8 cellular contexts compared by ENCODE assay signal in the genomic region with DNA sequence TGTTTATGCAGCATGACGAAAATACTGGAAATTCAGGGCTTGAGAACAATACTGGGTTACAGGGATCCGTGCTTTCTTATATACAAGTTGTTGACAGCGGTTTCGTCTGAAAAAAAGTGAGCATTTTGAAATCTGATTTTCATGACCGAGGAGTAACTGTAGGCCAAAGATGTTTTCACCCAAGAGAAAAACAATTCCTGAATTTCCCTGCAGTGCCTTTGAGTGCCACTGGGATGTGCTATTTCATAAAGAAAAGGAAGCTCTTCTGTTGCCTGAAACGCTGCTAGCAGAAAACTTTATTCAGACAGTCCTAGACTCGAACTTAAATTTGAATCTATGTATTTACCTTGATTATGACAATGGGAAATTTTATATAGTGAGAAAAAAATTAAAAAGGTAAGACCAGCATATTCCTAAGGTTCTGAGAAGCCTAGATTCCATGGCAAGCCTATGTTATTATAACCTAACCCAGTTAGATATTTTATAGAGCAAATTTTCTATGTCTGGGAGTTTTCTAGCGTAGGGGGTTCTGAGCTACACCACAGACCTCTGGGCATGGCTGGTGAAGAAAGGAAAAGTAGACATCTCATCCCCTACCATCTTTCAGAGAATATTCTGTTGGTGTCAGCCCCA. TPM values are rescaled to one million over a fixed set of nuclear protein-coding genes. Genes with fewer than 3 reads are reported as not detected.
DNase-seq lines count a peak whose midpoint lies in the region; ATAC-seq and TF ChIP-seq lines count a peak whose summit lies in the region.

No MANE protein-coding gene starts in this region.

- no peak overlapping the region for H3K4me3 ChIP-seq in A673 (ENCODE audit: low read depth, low read length, poor library complexity, severe bottlenecking)
- H3K4me3 ChIP-seq in osteoblast (ENCODE audit: insufficient read depth, low read length): no peak overlapping the region

- TF ChIP-seq CTCF in A673 (conservative IDR thresholded peaks at IDR 0.05; ENCODE audit: low read depth, low read length): peak; percentile 92
- TF ChIP-seq CTCF in osteoblast (IDR thresholded peaks at IDR 0.05; ENCODE audit: extremely low read depth, low read depth, low read length): peak; percentile 93

- intact Hi-C loops in A673 (cut with micrococcal nuclease; ENCODE audit: unreplicated experiment): loop anchor here (2.0 to 5.0 kb wide), 8 partner anchors 232 to 1052 kb away; no protein-coding TSS in a partner anchor
- intact Hi-C loops in activated T-helper 2 cell treated with anti-CD3 and anti-CD28 coated beads, Interferon-gamma antibody, Interleukin-2, Interleukin-4, amounts not matched to agents 10 μg/mL and 5 μg/mL and 100 μg/mL, durations not matched to agents 14 hours and 24 hours and 36 hours (cut with micrococcal nuclease): loop anchor here (1.0 to 10.0 kb wide), 4 partner anchors 359 to 986 kb away; no protein-coding TSS in a partner anchor

- H2AFZ ChIP-seq in osteoblast (ENCODE audit: low read length): peak overlapping the region; percentile 73

- no TSS peak for BruUV-seq in A673 (replicated peaks; lab: Mats Ljungman, UMichigan)

- H3K27me3 Mint-ChIP-seq in activated T-helper 2 cell treated with anti-CD3 and anti-CD28 coated beads, Interferon-gamma antibody, Interleukin-2, Interleukin-4, amounts not matched to agents 10 μg/mL and 5 μg/mL and 100 μg/mL, durations not matched to agents 14 hours and 24 hours and 36 hours (ENCODE audit: low read depth): peaks cover 22% of the 10 kb centered on the region

- no peaks in the 10 kb centered on the region for H3K36me3 Mint-ChIP-seq in activated T-helper 2 cell treated with anti-CD3 and anti-CD28 coated beads, Interferon-gamma antibody, Interleukin-2, Interleukin-4, amounts not matched to agents 10 μg/mL and 5 μg/mL and 100 μg/mL, durations not matched to agents 14 hours and 24 hours and 36 hours (ENCODE audit: low read depth)

- DNase-seq in A673 (ENCODE audit: low spot score): peak; percentile 75
- peak; percentile 31 for DNase-seq in GM04503 (ENCODE audit: low read depth)
- DNase-seq in NCI-H226: peak; percentile 37
- DNase-seq in activated CD8-positive, alpha-beta memory T cell treated with anti-CD3 and anti-CD28 coated beads, Interleukin-2, amount 50 U/mL, for 4 hours: peak; percentile 28
- DNase-seq in foreskin melanocyte: peak; percentile 47
- DNase-seq in osteoblast (ENCODE audit: insufficient read length, low spot score, missing footprints): peak; percentile 82
- DNase-seq in activated T-helper 2 cell treated with anti-CD3 and anti-CD28 coated beads, Interferon-gamma antibody, Interleukin-2, Interleukin-4, amounts not matched to agents 10 μg/mL and 5 μg/mL and 100 μg/mL, durations not matched to agents 14 hours and 24 hours and 36 hours (ENCODE audit: low spot score): no peak

- no peaks in the 10 kb centered on the region for H3K9me3 ChIP-seq in A673 (ENCODE audit: low read depth, low read length, poor library complexity, severe bottlenecking)
- H3K9me3 ChIP-seq in osteoblast (ENCODE audit: low read depth, low read length): no peaks in the 10 kb centered on the region

- no peak overlapping the region for H3K4me2 ChIP-seq in osteoblast (ENCODE audit: insufficient read depth, low read length)

- no peak overlapping the region for H3K27ac Mint-ChIP-seq in activated T-helper 2 cell treated with anti-CD3 and anti-CD28 coated beads, Interferon-gamma antibody, Interleukin-2, Interleukin-4, amounts not matched to agents 10 μg/mL and 5 μg/mL and 100 μg/mL, durations not matched to agents 14 hours and 24 hours and 36 hours

- H3K79me2 ChIP-seq in osteoblast (ENCODE audit: insufficient read depth, low read length): no peaks in the 10 kb centered on the region

- H3K27me3 ChIP-seq in A673 (replicated peaks; ENCODE audit: insufficient read depth, low read depth, low read length, poor library complexity): no peaks in the 10 kb centered on the region
- peaks cover 2% of the 10 kb centered on the region for H3K27me3 ChIP-seq in osteoblast (ENCODE audit: insufficient read depth, low read length)

- ATAC-seq in HG02981 (IDR thresholded peaks at IDR 0.05; ENCODE audit: unreplicated experiment): peak; percentile 63

- CTCF ChIA-PET in A673 (lab: Charles Lee): interaction anchor here (0.6 to 1.3 kb wide), 11 partner anchors 10 to 1051 kb away, joined by 3 to 12 read pairs (median 4); no protein-coding TSS in a partner anchor

- no peak overlapping the region for H3K4me3 Mint-ChIP-seq in activated T-helper 2 cell treated with anti-CD3 and anti-CD28 coated beads, Interferon-gamma antibody, Interleukin-2, Interleukin-4, amounts not matched to agents 10 μg/mL and 5 μg/mL and 100 μg/mL, durations not matched to agents 14 hours and 24 hours and 36 hours (ENCODE audit: low read depth)

- H3K27ac ChIP-seq in A673 (ENCODE audit: low read depth, low read length, poor library complexity, severe bottlenecking) (no peak overlapping the region), osteoblast (ENCODE audit: low read depth, low read length) (no peak overlapping the region)

- POLR2A ChIA-PET in A673 (lab: Charles Lee; ENCODE audit: low non-redundant PET): no interaction called here

- H3K36me3 ChIP-seq in A673 (ENCODE audit: insufficient read depth, low read length, poor library complexity, severe bottlenecking) (no peaks in the 10 kb centered on the region), osteoblast (ENCODE audit: insufficient read depth, low read length) (no peaks in the 10 kb centered on the region)

- peaks cover 6% of the 10 kb centered on the region for H3K4me1 ChIP-seq in A673 (ENCODE audit: insufficient read depth, low read length, poor library complexity, severe bottlenecking)
- H3K4me1 ChIP-seq in osteoblast (ENCODE audit: insufficient read depth, low read length): no peaks in the 10 kb centered on the region

- H3K4me1 Mint-ChIP-seq in activated T-helper 2 cell treated with anti-CD3 and anti-CD28 coated beads, Interferon-gamma antibody, Interleukin-2, Interleukin-4, amounts not matched to agents 10 μg/mL and 5 μg/mL and 100 μg/mL, durations not matched to agents 14 hours and 24 hours and 36 hours (ENCODE audit: low read depth): peaks cover 4% of the 10 kb centered on the region

- no peaks in the 10 kb centered on the region for H3K9me3 Mint-ChIP-seq in activated T-helper 2 cell treated with anti-CD3 and anti-CD28 coated beads, Interferon-gamma antibody, Interleukin-2, Interleukin-4, amounts not matched to agents 10 μg/mL and 5 μg/mL and 100 μg/mL, durations not matched to agents 14 hours and 24 hours and 36 hours

- no peaks in the 10 kb centered on the region for H4K20me1 ChIP-seq in osteoblast (ENCODE audit: insufficient read depth, low read length)

RNA-seq across cellular contexts. Expression of gene KCNAB1, which starts 30.2 kb away (rescaled TPM):
- not detected in 2 replicates for total RNA-seq in A673 (2021)
- total RNA-seq in osteoblast: under 0.01 and 0.36 TPM in 2 replicates
- total RNA-seq in activated T-helper 2 cell treated with anti-CD3 and anti-CD28 coated beads, Interferon-gamma antibody, Interleukin-2, Interleukin-4, amounts not matched to agents 10 μg/mL and 5 μg/mL and 100 μg/mL, durations not matched to agents 14 hours and 24 hours and 36 hours: not detected in 2 replicates
